Comparison of ENCODE assay signal across 8 cellular contexts in the genomic region with DNA sequence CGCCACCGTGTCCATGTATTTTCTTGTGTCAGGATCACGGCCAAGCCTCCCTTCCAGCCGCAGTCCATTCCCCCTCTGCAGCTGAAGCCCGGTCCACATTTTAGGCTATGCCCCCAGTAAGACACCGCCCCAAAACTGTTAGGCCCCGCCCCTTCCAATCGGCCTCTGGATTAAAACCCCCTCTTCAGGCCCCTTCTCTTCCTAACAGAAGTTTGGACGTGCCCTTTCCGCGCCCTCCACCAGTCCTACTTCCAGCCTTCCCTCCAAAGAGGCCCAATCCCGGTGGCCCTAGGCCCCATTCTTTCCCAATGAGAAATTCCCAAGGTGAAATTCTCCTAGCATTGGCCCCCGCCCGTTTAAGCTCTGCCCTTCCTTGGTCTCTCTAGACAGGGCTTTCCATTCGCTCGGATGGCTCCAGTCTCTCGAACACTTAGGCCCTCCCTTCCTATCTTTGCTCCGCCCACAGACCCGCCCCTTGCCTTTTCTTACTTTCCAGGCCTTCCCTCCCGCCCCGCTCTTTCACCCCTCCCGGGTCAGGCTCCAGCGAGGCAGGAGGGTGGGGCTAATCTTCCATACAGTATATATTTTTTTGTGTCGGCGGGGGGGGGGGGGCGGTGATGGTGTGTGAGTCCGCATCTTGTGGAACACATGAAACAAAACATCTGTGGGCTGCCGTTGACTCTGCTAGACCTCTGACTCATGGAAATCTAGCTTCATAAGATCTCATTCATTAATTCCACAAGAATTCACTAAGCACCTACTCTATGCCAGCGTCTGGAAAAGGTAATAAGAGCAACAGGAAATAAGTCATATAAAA. TPM values are rescaled to one million over a fixed set of nuclear protein-coding genes. Genes with fewer than 3 reads are reported as not detected.
A peak's percentile ranks its signal among the peaks of the same experiment; 100 is the strongest.
DNase-seq lines count a peak whose midpoint lies in the region; ATAC-seq and TF ChIP-seq lines count a peak whose summit lies in the region.

No MANE protein-coding gene starts in this region.

- peak; percentile 19 for DNase-seq in NCI-H510A treated with DMSO at 0.1 percent for 48 hours (lab: John Stamatoyannopoulos, UW)
- DNase-seq in activated CD8-positive, alpha-beta memory T cell treated with anti-CD3 and anti-CD28 coated beads, Interleukin-2, amount 50 U/mL, for 24 hours (ENCODE audit: extremely low read depth), result peak; percentile 92
- peak; percentile 91 to 93 for DNase-seq in erythroblast (lab: John Stamatoyannopoulos, UW)
- peak in 8 of 10 donors; percentile 48 to 84 (median 56) for DNase-seq in naive thymus-derived CD8-positive, alpha-beta T cell
- peak; percentile 98 for DNase-seq in stimulated activated naive CD4-positive, alpha-beta T cell treated with Interleukin-2 at 50 U/mL for 16 hours (lab: John Stamatoyannopoulos, UW)
- no peak for DNase-seq in SK-N-DZ (ENCODE audit: low spot score)
- DNase-seq in SHP77 treated with DMSO at 0.1 percent for 48 hours (lab: John Stamatoyannopoulos, UW), result no peak

- peaks cover 32 to 59% (median 46%) of the 10 kb centered on the region in 4 donors for H3K4me1 Mint-ChIP-seq in naive thymus-derived CD8-positive, alpha-beta T cell

- POLR2A ChIA-PET in naive thymus-derived CD8-positive, alpha-beta T cell (lab: Charles Lee), result interaction anchor here (0.6 to 3.4 kb wide), 5 partner anchors 9 to 183 kb away, joined by 3 to 28 read pairs (median 3); a partner anchor contains a TSS

- peak in 1 of 2 donors; percentile 16 for ATAC-seq in naive thymus-derived CD8-positive, alpha-beta T cell

- H3K4me3 ChIP-seq in GM08714 (ENCODE audit: low read length), result peak overlapping the region; percentile 43; the same call in 1 of the 2 replicates

- peak overlapping the region; percentile 89 to 99 (median 94) for H3K4me3 Mint-ChIP-seq in naive thymus-derived CD8-positive, alpha-beta T cell

- peak overlapping the region; percentile 85 to 97 (median 94) for H3K27ac Mint-ChIP-seq in naive thymus-derived CD8-positive, alpha-beta T cell

- H3K9me3 Mint-ChIP-seq in naive thymus-derived CD8-positive, alpha-beta T cell, result no peaks in the 10 kb centered on the region

- no peak for TF ChIP-seq POLR2A in erythroblast (IDR thresholded peaks at IDR 0.05; ENCODE audit: low read length)

- H3K36me3 Mint-ChIP-seq in naive thymus-derived CD8-positive, alpha-beta T cell, result peaks cover 0 to 17% (median 8%) of the 10 kb centered on the region in 3 donors

- H3K27me3 Mint-ChIP-seq in naive thymus-derived CD8-positive, alpha-beta T cell, result no peaks in the 10 kb centered on the region

RNA-seq across cellular contexts. Expression of a gene that starts 13.6 kb away (rescaled TPM):
- 100 to 1,000 TPM in 1 of 2 experiments, 10 to 100 TPM in 1; 87.7 to 114 TPM for total RNA-seq in naive thymus-derived CD8-positive, alpha-beta T cell
- polyA plus RNA-seq in naive thymus-derived CD8-positive, alpha-beta T cell, result 10 to 100 TPM; 13.4 to 27.4 (median 18.0) TPM
- 29.0 and 34.3 TPM in 2 replicates for polyA plus RNA-seq in SK-N-DZ (2014; cell fraction: cytosol; rRNA removed)
- 273 and 335 TPM in 2 replicates for polyA plus RNA-seq in SK-N-DZ (2014; cell fraction: nucleus; rRNA removed)

RNA-seq across cellular contexts. Expression of a gene that starts 38.1 kb away (rescaled TPM):
- total RNA-seq in naive thymus-derived CD8-positive, alpha-beta T cell, result 100 to 1,000 TPM; 116 to 122 TPM
- 10 to 100 TPM; 85.3 to 98.9 (median 89.9) TPM for polyA plus RNA-seq in naive thymus-derived CD8-positive, alpha-beta T cell
- polyA plus RNA-seq in SK-N-DZ (2014; cell fraction: cytosol; rRNA removed), result 58.1 and 70.1 TPM in 2 replicates
- 75.2 and 81.7 TPM in 2 replicates for polyA plus RNA-seq in SK-N-DZ (2014; cell fraction: nucleus; rRNA removed)

Comparison
In these comparisons a context has a peak if more than half of its experiments do, and no peak if none do; other contexts are left out.
1. DNase-seq: peak in NCI-H510A treated with DMSO at 0.1 percent for 48 hours (single experiment), activated CD8-positive, alpha-beta memory T cell treated with anti-CD3 and anti-CD28 coated beads, Interleukin-2, amount 50 U/mL, for 24 hours (single experiment), erythroblast (2 of 2), naive thymus-derived CD8-positive, alpha-beta T cell (8 of 10) and stimulated activated naive CD4-positive, alpha-beta T cell treated with Interleukin-2 at 50 U/mL for 16 hours (single experiment); none in SK-N-DZ (single experiment) and SHP77 treated with DMSO at 0.1 percent for 48 hours (single experiment).